In genomic region chr10:15370212-15370740, GRCh38 we compare ENCODE assay signal across 8 cellular contexts. TPM values are rescaled to one million over a fixed set of nuclear protein-coding genes. Genes with fewer than 3 reads are reported as not detected.
DNase-seq lines count a peak whose midpoint lies in the region; ATAC-seq and TF ChIP-seq lines count a peak whose summit lies in the region.

No MANE protein-coding gene starts in this region.

- H3K36me3 Mint-ChIP-seq in activated T-cell treated with anti-CD3 and anti-CD28 coated beads, Interleukin-2, amount 50 U/mL, for 24 hours (ENCODE audit: low read depth): no peaks in the 10 kb centered on the region

- TF ChIP-seq EP300 in ovary (IDR thresholded peaks at IDR 0.05): no peak

- peaks cover 51% of the 10 kb centered on the region for H3K27me3 Mint-ChIP-seq in activated T-cell treated with anti-CD3 and anti-CD28 coated beads, Interleukin-2, amount 50 U/mL, for 24 hours

- H3K4me3 Mint-ChIP-seq in activated T-cell treated with anti-CD3 and anti-CD28 coated beads, Interleukin-2, amount 50 U/mL, for 24 hours: peak overlapping the region; percentile 75

- no peaks in the 10 kb centered on the region for H3K9me3 ChIP-seq in ovary

- ATAC-seq in HG03159 (IDR thresholded peaks at IDR 0.05; ENCODE audit: unreplicated experiment) (peak; percentile 17), HG02852 (IDR thresholded peaks at IDR 0.05; ENCODE audit: unreplicated experiment) (no peak), GM21447 (IDR thresholded peaks at IDR 0.05; ENCODE audit: unreplicated experiment) (no peak)

- H3K4me1 ChIP-seq in ovary (ENCODE audit: insufficient read depth): peaks cover 2% of the 10 kb centered on the region

- peak overlapping the region; percentile 45 to 73 for H3K27ac ChIP-seq in ovary

- peak overlapping the region; percentile 68 for H3K27ac Mint-ChIP-seq in activated T-cell treated with anti-CD3 and anti-CD28 coated beads, Interleukin-2, amount 50 U/mL, for 24 hours

- no peaks in the 10 kb centered on the region for H3K36me3 ChIP-seq in ovary

- intact Hi-C loops in ovary (cut with DNase I): loop anchor here in 3 of 4 donors (5.0 to 10.0 kb wide), 3 partner anchors 105 to 285 kb away; partner anchors contain the start of gene ACBD7 (in 1 of the 3)

- peaks cover 8% of the 10 kb centered on the region for H3K4me1 Mint-ChIP-seq in activated T-cell treated with anti-CD3 and anti-CD28 coated beads, Interleukin-2, amount 50 U/mL, for 24 hours (ENCODE audit: low read depth)

- peak overlapping the region; percentile 69 to 73 for H3K4me3 ChIP-seq in foreskin fibroblast (ENCODE audit: low read depth in 1 of 2, low read length in 2 of 2)
- H3K4me3 ChIP-seq in ovary: peak overlapping the region; percentile 60

- H3K27me3 ChIP-seq in ovary: no peaks in the 10 kb centered on the region

- 0% methylated on average over 12 to 45 of the region's 45 CpGs for WGBS in ovary, 3 donors

- TF ChIP-seq POLR2A in ovary (IDR thresholded peaks at IDR 0.05): no peak

- no peaks in the 10 kb centered on the region for H3K9me3 Mint-ChIP-seq in activated T-cell treated with anti-CD3 and anti-CD28 coated beads, Interleukin-2, amount 50 U/mL, for 24 hours

- DNase-seq in EH (ENCODE audit: low read depth) (peak; percentile 35), foreskin fibroblast (peak; percentile 24 to 59), ovary (peak; percentile 19 to 57 (median 39)), NCI-H774 (lab: John Stamatoyannopoulos, UW) (no peak)
- peak; percentile 52 for DNase-seq in activated T-cell treated with anti-CD3 and anti-CD28 coated beads, Interleukin-2, amount 50 U/mL, for 24 hours

- TF ChIP-seq CTCF in foreskin fibroblast (IDR thresholded peaks at IDR 0.05; ENCODE audit: low read depth, low read length) (no peak), ovary (IDR thresholded peaks at IDR 0.05) (no peak)

RNA-seq across cellular contexts. Expression of gene FAM171A1, which starts 0.8 kb away (rescaled TPM):
- 10 to 100 TPM in 6 of 7 donors, 1 to 10 TPM in 1; 9.1 to 29.1 (median 23.9) TPM for total RNA-seq in ovary
- 10 to 100 TPM; 18.8 to 23.7 TPM for polyA plus RNA-seq in ovary
